In genomic region chr6:106511274-106512047, GRCh38 we compare ENCODE assay signal across 1 cellular context.
TF ChIP-seq lines count a peak whose summit lies in the region.

No MANE protein-coding gene starts in this region.

TF ChIP-seq in HEK293, 187 proteins besides CTCF, POLR2A, EP300 and RAD21 (continued from another document):
- TF ChIP-seq PBX3 (CRISPR knock-in tag; IDR thresholded peaks at IDR 0.05) (no peak), ZNF211 (tag by site-specific recombination; IDR thresholded peaks at IDR 0.05; ENCODE audit: low read depth) (no peak), GLIS1 (tag by site-specific recombination; IDR thresholded peaks at IDR 0.05) (peak; percentile 83), ZNF132 (tag by site-specific recombination; IDR thresholded peaks at IDR 0.05; ENCODE audit: borderline replicate concordance) (no peak), GLI4 (tag by site-specific recombination; IDR thresholded peaks at IDR 0.05) (no peak), ZNF549 (tag by site-specific recombination; IDR thresholded peaks at IDR 0.05) (no peak), ZSCAN16 (tag by site-specific recombination; IDR thresholded peaks at IDR 0.05) (no peak), ZNF521 (tag by site-specific recombination; IDR thresholded peaks at IDR 0.05) (no peak), FEZF1 (tag by site-specific recombination; IDR thresholded peaks at IDR 0.05) (no peak), ZNF76 (tag by site-specific recombination; IDR thresholded peaks at IDR 0.05; ENCODE audit: borderline replicate concordance, low read depth) (peak; percentile 64; the same call in 1 of the 2 replicates), PRDM1 (tag by site-specific recombination; IDR thresholded peaks at IDR 0.05) (peak; percentile 84), SCRT1 (tag by site-specific recombination; IDR thresholded peaks at IDR 0.05; ENCODE audit: borderline replicate concordance) (no peak), GLIS2 (tag by site-specific recombination; IDR thresholded peaks at IDR 0.05) (peak; percentile 76), ZNF223 (tag by site-specific recombination; IDR thresholded peaks at IDR 0.05) (no peak), ZNF114 (tag by site-specific recombination; IDR thresholded peaks at IDR 0.05) (no peak), ZSCAN23 (tag by site-specific recombination; IDR thresholded peaks at IDR 0.05) (no peak), ZNF777 (tag by site-specific recombination; IDR thresholded peaks at IDR 0.05; ENCODE audit: borderline replicate concordance) (no peak), SP3 (tag by site-specific recombination; IDR thresholded peaks at IDR 0.05) (no peak), ZIC2 (tag by site-specific recombination; IDR thresholded peaks at IDR 0.05) (0 out of 2 replicates have a peak, but pooled peaks have one; percentile 20), ZNF747 (tag by site-specific recombination; IDR thresholded peaks at IDR 0.05) (no peak), ZNF48 (tag by site-specific recombination; IDR thresholded peaks at IDR 0.05) (no peak), ZNF426 (tag by site-specific recombination; IDR thresholded peaks at IDR 0.05) (no peak), ZNF391 (tag by site-specific recombination; IDR thresholded peaks at IDR 0.05; ENCODE audit: borderline replicate concordance, low read depth) (no peak), ZNF280C (tag by site-specific recombination; IDR thresholded peaks at IDR 0.05) (no peak), ZBTB20 (tag by site-specific recombination; IDR thresholded peaks at IDR 0.05) (peak; percentile 59; the same call in 1 of the 2 replicates), ZNF629 (tag by site-specific recombination; IDR thresholded peaks at IDR 0.05) (no peak), ZXDB (tag by site-specific recombination; IDR thresholded peaks at IDR 0.05) (no peak), ZBTB8A (tag by site-specific recombination; IDR thresholded peaks at IDR 0.05) (no peak), ZNF621 (tag by site-specific recombination; IDR thresholded peaks at IDR 0.05) (no peak), ZNF23 (tag by site-specific recombination; IDR thresholded peaks at IDR 0.05; ENCODE audit: borderline replicate concordance) (no peak), ZNF785 (tag by site-specific recombination; IDR thresholded peaks at IDR 0.05) (no peak), ZNF184 (tag by site-specific recombination; IDR thresholded peaks at IDR 0.05) (no peak), ZNF600 (tag by site-specific recombination; IDR thresholded peaks at IDR 0.05) (no peak), ZNF174 (tag by site-specific recombination; IDR thresholded peaks at IDR 0.05) (no peak), ZNF10 (tag by site-specific recombination; IDR thresholded peaks at IDR 0.05) (no peak), ZNF518A (tag by site-specific recombination; conservative IDR thresholded peaks at IDR 0.05; ENCODE audit: low read depth) (no peak), SP2 (tag by site-specific recombination; IDR thresholded peaks at IDR 0.05) (no peak), HOXD13 (CRISPR knock-in tag; IDR thresholded peaks at IDR 0.05; ENCODE audit: borderline replicate concordance) (no peak), SP7 (tag by site-specific recombination; IDR thresholded peaks at IDR 0.05) (no peak), OVOL3 (tag by site-specific recombination; IDR thresholded peaks at IDR 0.05) (no peak), KLF8 (tag by site-specific recombination; IDR thresholded peaks at IDR 0.05) (no peak)
- TF ChIP-seq, protein P1, sequence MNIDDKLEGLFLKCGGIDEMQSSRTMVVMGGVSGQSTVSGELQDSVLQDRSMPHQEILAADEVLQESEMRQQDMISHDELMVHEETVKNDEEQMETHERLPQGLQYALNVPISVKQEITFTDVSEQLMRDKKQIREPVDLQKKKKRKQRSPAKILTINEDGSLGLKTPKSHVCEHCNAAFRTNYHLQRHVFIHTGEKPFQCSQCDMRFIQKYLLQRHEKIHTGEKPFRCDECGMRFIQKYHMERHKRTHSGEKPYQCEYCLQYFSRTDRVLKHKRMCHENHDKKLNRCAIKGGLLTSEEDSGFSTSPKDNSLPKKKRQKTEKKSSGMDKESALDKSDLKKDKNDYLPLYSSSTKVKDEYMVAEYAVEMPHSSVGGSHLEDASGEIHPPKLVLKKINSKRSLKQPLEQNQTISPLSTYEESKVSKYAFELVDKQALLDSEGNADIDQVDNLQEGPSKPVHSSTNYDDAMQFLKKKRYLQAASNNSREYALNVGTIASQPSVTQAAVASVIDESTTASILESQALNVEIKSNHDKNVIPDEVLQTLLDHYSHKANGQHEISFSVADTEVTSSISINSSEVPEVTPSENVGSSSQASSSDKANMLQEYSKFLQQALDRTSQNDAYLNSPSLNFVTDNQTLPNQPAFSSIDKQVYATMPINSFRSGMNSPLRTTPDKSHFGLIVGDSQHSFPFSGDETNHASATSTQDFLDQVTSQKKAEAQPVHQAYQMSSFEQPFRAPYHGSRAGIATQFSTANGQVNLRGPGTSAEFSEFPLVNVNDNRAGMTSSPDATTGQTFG (tag by site-specific recombination; IDR thresholded peaks at IDR 0.05; ENCODE audit: borderline replicate concordance), result no peak
- TF ChIP-seq, protein P2, sequence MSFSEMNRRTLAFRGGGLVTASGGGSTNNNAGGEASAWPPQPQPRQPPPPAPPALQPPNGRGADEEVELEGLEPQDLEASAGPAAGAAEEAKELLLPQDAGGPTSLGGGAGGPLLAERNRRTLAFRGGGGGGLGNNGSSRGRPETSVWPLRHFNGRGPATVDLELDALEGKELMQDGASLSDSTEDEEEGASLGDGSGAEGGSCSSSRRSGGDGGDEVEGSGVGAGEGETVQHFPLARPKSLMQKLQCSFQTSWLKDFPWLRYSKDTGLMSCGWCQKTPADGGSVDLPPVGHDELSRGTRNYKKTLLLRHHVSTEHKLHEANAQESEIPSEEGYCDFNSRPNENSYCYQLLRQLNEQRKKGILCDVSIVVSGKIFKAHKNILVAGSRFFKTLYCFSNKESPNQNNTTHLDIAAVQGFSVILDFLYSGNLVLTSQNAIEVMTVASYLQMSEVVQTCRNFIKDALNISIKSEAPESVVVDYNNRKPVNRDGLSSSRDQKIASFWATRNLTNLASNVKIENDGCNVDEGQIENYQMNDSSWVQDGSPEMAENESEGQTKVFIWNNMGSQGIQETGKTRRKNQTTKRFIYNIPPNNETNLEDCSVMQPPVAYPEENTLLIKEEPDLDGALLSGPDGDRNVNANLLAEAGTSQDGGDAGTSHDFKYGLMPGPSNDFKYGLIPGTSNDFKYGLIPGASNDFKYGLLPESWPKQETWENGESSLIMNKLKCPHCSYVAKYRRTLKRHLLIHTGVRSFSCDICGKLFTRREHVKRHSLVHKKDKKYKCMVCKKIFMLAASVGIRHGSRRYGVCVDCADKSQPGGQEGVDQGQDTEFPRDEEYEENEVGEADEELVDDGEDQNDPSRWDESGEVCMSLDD (tag by site-specific recombination; IDR thresholded peaks at IDR 0.05), result no peak
- TF ChIP-seq, protein P3, sequence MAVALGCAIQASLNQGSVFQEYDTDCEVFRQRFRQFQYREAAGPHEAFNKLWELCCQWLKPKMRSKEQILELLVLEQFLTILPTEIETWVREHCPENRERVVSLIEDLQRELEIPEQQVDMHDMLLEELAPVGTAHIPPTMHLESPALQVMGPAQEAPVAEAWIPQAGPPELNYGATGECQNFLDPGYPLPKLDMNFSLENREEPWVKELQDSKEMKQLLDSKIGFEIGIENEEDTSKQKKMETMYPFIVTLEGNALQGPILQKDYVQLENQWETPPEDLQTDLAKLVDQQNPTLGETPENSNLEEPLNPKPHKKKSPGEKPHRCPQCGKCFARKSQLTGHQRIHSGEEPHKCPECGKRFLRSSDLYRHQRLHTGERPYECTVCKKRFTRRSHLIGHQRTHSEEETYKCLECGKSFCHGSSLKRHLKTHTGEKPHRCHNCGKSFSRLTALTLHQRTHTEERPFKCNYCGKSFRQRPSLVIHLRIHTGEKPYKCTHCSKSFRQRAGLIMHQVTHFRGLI (tag by site-specific recombination; IDR thresholded peaks at IDR 0.05), result no peak
